Comparison of ENCODE assay signal across 11 cellular contexts in genomic region chr6:2951723-2952122, GRCh38. TPM values are rescaled to one million over a fixed set of nuclear protein-coding genes. Genes with fewer than 3 reads are reported as not detected.
DNase-seq lines count a peak whose midpoint lies in the region; ATAC-seq and TF ChIP-seq lines count a peak whose summit lies in the region.
"Had no signal": no experiment of that assay in that cellular context is flagged by ENCODE, and none has a peak within 500 bp of the region (broad histone marks: within the 10 kb centered on the region; RNA-seq: fewer than 3 reads in every experiment).

No MANE protein-coding gene starts in this region.

- H3K4me3 ChIP-seq in neutrophil (ENCODE audit: low read depth in 1 of 2, low read length in 1 of 2), result peak overlapping the region; percentile 16 to 19
- H3K4me3 ChIP-seq: breast epithelium had no signal

- peak; percentile 34 for TF ChIP-seq CTCF in neutrophil (IDR thresholded peaks at IDR 0.05)

- no peaks in the 10 kb centered on the region for H3K27me3 ChIP-seq in neutrophil
- H3K27me3 ChIP-seq: breast epithelium had no signal

- peaks cover 17% of the 10 kb centered on the region for H3K36me3 ChIP-seq in neutrophil
- H3K36me3 ChIP-seq: breast epithelium had no signal

- no peaks in the 10 kb centered on the region for H3K27me3 Mint-ChIP-seq in activated naive CD8-positive, alpha-beta T cell
- H3K27me3 Mint-ChIP-seq in activated naive CD8-positive, alpha-beta T cell treated with anti-CD3 and anti-CD28 coated beads, Interleukin-2, amount 50 U/mL, for 24 hours, result no peaks in the 10 kb centered on the region

- H3K4me1 ChIP-seq in neutrophil (ENCODE audit: control insufficient read depth in 1 of 2, insufficient read depth in 1 of 2, low read depth in 1 of 2, low read length in 1 of 2), result peaks cover 18 to 23% of the 10 kb centered on the region in 2 experiments
- H3K4me1 ChIP-seq: breast epithelium had no signal

- no peak for DNase-seq in activated naive CD8-positive, alpha-beta T cell treated with anti-CD3 and anti-CD28 coated beads, Interleukin-2, amount 50 U/mL, for 24 hours
- DNase-seq in cardiac septum (ENCODE audit: low spot score) (peak; percentile 89), NCI-H2171 treated with DMSO at 0.1 percent for 48 hours (lab: John Stamatoyannopoulos, UW) (no peak)
- DNase-seq: stimulated activated naive CD8-positive, alpha-beta T cell treated with anti-CD3 and anti-CD28 coated beads, Interleukin-15, Interleukin-2, amounts not matched to agents 100 U/mL and 50 U/mL, for 24 hours had no signal

- H3K9me3 Mint-ChIP-seq in activated naive CD8-positive, alpha-beta T cell (ENCODE audit: low read depth), result no peaks in the 10 kb centered on the region
- no peaks in the 10 kb centered on the region for H3K9me3 Mint-ChIP-seq in activated naive CD8-positive, alpha-beta T cell treated with anti-CD3 and anti-CD28 coated beads, Interleukin-2, amount 50 U/mL, for 24 hours

- no peak for ATAC-seq in activated naive CD8-positive, alpha-beta T cell treated with anti-CD3 and anti-CD28 coated beads, Interleukin-2, amount 50 U/mL, for 24 hours
- ATAC-seq in GM21717 (IDR thresholded peaks at IDR 0.05; ENCODE audit: unreplicated experiment) (no peak), GM18858 (IDR thresholded peaks at IDR 0.05; ENCODE audit: unreplicated experiment) (no peak), HG02840 (IDR thresholded peaks at IDR 0.05; ENCODE audit: low FRiP score, unreplicated experiment) (no peak)

- intact Hi-C loops in cardiac septum (cut with DNase I), result loop anchor here (1.0 to 2.0 kb wide), 2 partner anchors 19 to 37 kb away; partner anchors contain the start of gene SERPINB6

- H3K9me3 ChIP-seq in neutrophil, result no peaks in the 10 kb centered on the region
- H3K9me3 ChIP-seq: breast epithelium had no signal

- peaks cover 13% of the 10 kb centered on the region for H3K4me1 Mint-ChIP-seq in activated naive CD8-positive, alpha-beta T cell (ENCODE audit: low read depth)
- peaks cover 15% of the 10 kb centered on the region for H3K4me1 Mint-ChIP-seq in activated naive CD8-positive, alpha-beta T cell treated with anti-CD3 and anti-CD28 coated beads, Interleukin-2, amount 50 U/mL, for 24 hours

- no peak overlapping the region for H3K4me3 Mint-ChIP-seq in activated naive CD8-positive, alpha-beta T cell
- no peak overlapping the region for H3K4me3 Mint-ChIP-seq in activated naive CD8-positive, alpha-beta T cell treated with anti-CD3 and anti-CD28 coated beads, Interleukin-2, amount 50 U/mL, for 24 hours

- H3K27ac ChIP-seq in neutrophil, result peak overlapping the region; percentile 77

- H3K27ac Mint-ChIP-seq in activated naive CD8-positive, alpha-beta T cell, result peak overlapping the region; percentile 50
- H3K27ac Mint-ChIP-seq in activated naive CD8-positive, alpha-beta T cell treated with anti-CD3 and anti-CD28 coated beads, Interleukin-2, amount 50 U/mL, for 24 hours, result no peak overlapping the region

- H3K36me3 Mint-ChIP-seq in activated naive CD8-positive, alpha-beta T cell, result peaks cover 5% of the 10 kb centered on the region
- peaks cover 18% of the 10 kb centered on the region for H3K36me3 Mint-ChIP-seq in activated naive CD8-positive, alpha-beta T cell treated with anti-CD3 and anti-CD28 coated beads, Interleukin-2, amount 50 U/mL, for 24 hours (ENCODE audit: low read depth)

RNA-seq across cellular contexts. Expression of gene SERPINB6, which starts 19.6 kb away (rescaled TPM):
- total RNA-seq in cardiac septum, result 171 TPM

RNA-seq across cellular contexts. Expression of gene NQO2, which starts 48.0 kb away (rescaled TPM):
- 37.9 TPM for total RNA-seq in cardiac septum

RNA-seq across cellular contexts. Expression of gene SERPINB9, which starts 48.6 kb away (rescaled TPM):
- 5.3 TPM for total RNA-seq in cardiac septum
- total RNA-seq: H4 had no signal
